27 cellular contexts compared by ENCODE assay signal in genomic region chr11:73431431-73431830, GRCh38.
"Had no signal": no experiment of that assay in that cellular context is flagged by ENCODE, and none has a peak within 500 bp of the region (broad histone marks: within the 10 kb centered on the region; RNA-seq: fewer than 3 reads in every experiment).

No MANE protein-coding gene starts in this region.

- H3K36me3 ChIP-seq: colonic mucosa, gastrocnemius medialis, left lung, prostate gland, right atrium auricular region, sigmoid colon, thoracic aorta had no signal

- H3K4me1 Mint-ChIP-seq: stimulated activated naive B cell treated with anti-CD40 and anti-IgM and Interleukin-4, amounts not matched to agents 10 μg/mL and 1 μg/mL and 100 μg/mL, for 72 hours had no signal

- H3K27me3 ChIP-seq: colonic mucosa, gastrocnemius medialis, left lung, right atrium auricular region, sigmoid colon, tibial nerve, upper lobe of left lung had no signal

- H3K27me3 Mint-ChIP-seq: dendritic cell treated with granulocyte-macrophage colony-stimulating factor and Interleukin-4, amounts not matched to agents 40 ng/mL and 50 ng/mL, for 4 days; naive thymus-derived CD8-positive, alpha-beta T cell; stimulated activated naive B cell treated with anti-CD40 and anti-IgM and Interleukin-4, amounts not matched to agents 10 μg/mL and 1 μg/mL and 100 μg/mL, for 72 hours; stimulated activated naive CD8-positive, alpha-beta T cell treated with anti-CD3 and anti-CD28 coated beads, Interleukin-15, Interleukin-2, amounts not matched to agents 100 ng/mL and 50 ng/mL, for 24 hours had no signal

- H3K4me3 Mint-ChIP-seq: dendritic cell treated with granulocyte-macrophage colony-stimulating factor and Interleukin-4, amounts not matched to agents 40 ng/mL and 50 ng/mL, for 4 days; endodermal cell; naive thymus-derived CD8-positive, alpha-beta T cell; nephron progenitor cell; stimulated activated naive B cell treated with anti-CD40 and anti-IgM and Interleukin-4, amounts not matched to agents 10 μg/mL and 1 μg/mL and 100 μg/mL, for 72 hours; stimulated activated naive CD8-positive, alpha-beta T cell treated with anti-CD3 and anti-CD28 coated beads, Interleukin-15, Interleukin-2, amounts not matched to agents 100 ng/mL and 50 ng/mL, for 24 hours had no signal

- H3K4me3 ChIP-seq: colonic mucosa, gastrocnemius medialis, left lung, prostate gland, right atrium auricular region, sigmoid colon, thoracic aorta, tibial nerve, upper lobe of left lung had no signal

- H3K27ac Mint-ChIP-seq: dendritic cell treated with granulocyte-macrophage colony-stimulating factor and Interleukin-4, amounts not matched to agents 40 ng/mL and 50 ng/mL, for 4 days; endodermal cell; naive thymus-derived CD8-positive, alpha-beta T cell; nephron progenitor cell; stimulated activated naive B cell treated with anti-CD40 and anti-IgM and Interleukin-4, amounts not matched to agents 10 μg/mL and 1 μg/mL and 100 μg/mL, for 72 hours; stimulated activated naive CD8-positive, alpha-beta T cell treated with anti-CD3 and anti-CD28 coated beads, Interleukin-15, Interleukin-2, amounts not matched to agents 100 ng/mL and 50 ng/mL, for 24 hours had no signal

- ATAC-seq: esophagus mucosa; gastrocnemius medialis; left cardiac atrium; left lung; naive thymus-derived CD8-positive, alpha-beta T cell; stimulated activated naive B cell treated with anti-CD40 and anti-IgM and Interleukin-4, amounts not matched to agents 10 μg/mL and 1 μg/mL and 100 μg/mL, for 72 hours had no signal

- H3K27ac ChIP-seq: colonic mucosa, epithelial cell of prostate, gastrocnemius medialis, left lung, prostate gland, right atrium auricular region, sigmoid colon, thoracic aorta, tibial nerve, upper lobe of left lung had no signal

- H3K4me1 ChIP-seq: colonic mucosa, prostate gland, upper lobe of left lung had no signal

- H3K9me3 Mint-ChIP-seq: dendritic cell treated with granulocyte-macrophage colony-stimulating factor and Interleukin-4, amounts not matched to agents 40 ng/mL and 50 ng/mL, for 4 days; endodermal cell; naive thymus-derived CD8-positive, alpha-beta T cell; nephron progenitor cell; stimulated activated naive B cell treated with anti-CD40 and anti-IgM and Interleukin-4, amounts not matched to agents 10 μg/mL and 1 μg/mL and 100 μg/mL, for 72 hours; stimulated activated naive CD8-positive, alpha-beta T cell treated with anti-CD3 and anti-CD28 coated beads, Interleukin-15, Interleukin-2, amounts not matched to agents 100 ng/mL and 50 ng/mL, for 24 hours had no signal

- DNase-seq: colonic mucosa; effector CD8-positive, alpha-beta T cell; endodermal cell; foreskin fibroblast; gastrocnemius medialis; head of caudate nucleus; kidney; left cardiac atrium; left lung; mesenchymal stem cell; midbrain; naive thymus-derived CD8-positive, alpha-beta T cell; nephron progenitor cell; nucleus accumbens; sigmoid colon; stimulated activated CD4-positive, alpha-beta T cell treated with anti-CD3 and anti-CD28 coated beads, Interleukin-2, amount 100 ng/mL, for 24 hours; stimulated activated CD4-positive, alpha-beta T cell treated with anti-CD3 and anti-CD28 coated beads, Interleukin-4, amount 100 ng/mL, for 4 hours; stimulated activated naive B cell treated with anti-CD40 and anti-IgM and Interleukin-4, amounts not matched to agents 10 μg/mL and 1 μg/mL and 100 μg/mL, for 72 hours; upper lobe of left lung had no signal

- H3K9me3 ChIP-seq: colonic mucosa, gastrocnemius medialis, left lung, prostate gland, right atrium auricular region, sigmoid colon, thoracic aorta, tibial nerve, upper lobe of left lung had no signal
